1 cellular context compared by ENCODE assay signal in the genomic region with DNA sequence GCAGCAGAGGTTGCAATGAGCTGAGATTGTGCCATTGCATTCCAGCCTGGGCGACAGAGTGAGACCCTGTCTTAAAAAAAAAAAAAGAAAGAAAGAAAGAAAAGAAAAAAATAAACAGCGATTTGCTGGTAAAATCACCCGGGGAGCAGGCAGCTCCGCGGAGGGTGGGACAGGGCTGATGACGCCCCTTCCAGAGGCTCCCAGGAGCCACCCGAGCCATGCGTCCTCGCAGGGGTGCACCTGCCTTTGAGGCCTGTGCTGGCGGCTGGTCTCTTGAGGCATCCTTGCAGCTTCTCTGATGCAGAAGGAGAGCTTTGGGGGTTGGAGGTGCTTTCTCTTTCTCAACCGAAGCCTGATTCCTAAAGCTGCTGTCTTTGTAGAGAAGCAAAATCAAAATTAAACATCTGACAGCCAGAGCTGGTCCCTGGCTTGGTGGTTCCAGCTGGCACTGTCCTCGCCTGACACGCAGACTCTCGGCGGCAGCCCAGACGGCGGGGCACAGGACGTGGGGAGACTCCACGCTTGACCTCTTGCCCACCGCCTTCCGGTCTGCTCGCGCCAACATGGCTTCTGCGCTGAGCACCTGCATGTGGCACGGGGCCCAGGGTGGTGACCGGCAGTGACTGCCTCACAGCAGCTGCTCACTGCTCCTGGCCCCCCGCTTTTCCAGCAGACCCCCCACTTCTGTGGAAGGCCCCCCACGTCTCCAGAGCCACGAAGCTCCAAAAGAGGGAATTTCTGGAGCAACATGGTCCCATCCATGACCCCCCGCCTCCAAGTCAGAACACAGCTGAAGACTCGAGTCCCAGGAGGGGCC.
TF ChIP-seq lines count a peak whose summit lies in the region.

No MANE protein-coding gene starts in this region.

TF ChIP-seq in SK-N-SH treated with all-trans-retinoic acid at 6 μM for 48 hours, 23 proteins besides CTCF, POLR2A, EP300 and RAD21 (continued from another document):
- TF ChIP-seq, protein P1, sequence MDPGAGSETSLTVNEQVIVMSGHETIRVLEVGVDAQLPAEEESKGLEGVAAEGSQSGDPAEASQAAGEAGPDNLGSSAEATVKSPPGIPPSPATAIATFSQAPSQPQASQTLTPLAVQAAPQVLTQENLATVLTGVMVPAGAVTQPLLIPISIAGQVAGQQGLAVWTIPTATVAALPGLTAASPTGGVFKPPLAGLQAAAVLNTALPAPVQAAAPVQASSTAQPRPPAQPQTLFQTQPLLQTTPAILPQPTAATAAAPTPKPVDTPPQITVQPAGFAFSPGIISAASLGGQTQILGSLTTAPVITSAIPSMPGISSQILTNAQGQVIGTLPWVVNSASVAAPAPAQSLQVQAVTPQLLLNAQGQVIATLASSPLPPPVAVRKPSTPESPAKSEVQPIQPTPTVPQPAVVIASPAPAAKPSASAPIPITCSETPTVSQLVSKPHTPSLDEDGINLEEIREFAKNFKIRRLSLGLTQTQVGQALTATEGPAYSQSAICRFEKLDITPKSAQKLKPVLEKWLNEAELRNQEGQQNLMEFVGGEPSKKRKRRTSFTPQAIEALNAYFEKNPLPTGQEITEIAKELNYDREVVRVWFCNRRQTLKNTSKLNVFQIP (CRISPR knock-in tag; IDR thresholded peaks at IDR 0.05; ENCODE audit: borderline replicate concordance, low read depth): no peak
- TF ChIP-seq ZFP3 (CRISPR knock-in tag; IDR thresholded peaks at IDR 0.05) (no peak), ESRRG (CRISPR knock-in tag; IDR thresholded peaks at IDR 0.05) (no peak), ISL1 (CRISPR knock-in tag; IDR thresholded peaks at IDR 0.05) (no peak)
- TF ChIP-seq, protein P2, sequence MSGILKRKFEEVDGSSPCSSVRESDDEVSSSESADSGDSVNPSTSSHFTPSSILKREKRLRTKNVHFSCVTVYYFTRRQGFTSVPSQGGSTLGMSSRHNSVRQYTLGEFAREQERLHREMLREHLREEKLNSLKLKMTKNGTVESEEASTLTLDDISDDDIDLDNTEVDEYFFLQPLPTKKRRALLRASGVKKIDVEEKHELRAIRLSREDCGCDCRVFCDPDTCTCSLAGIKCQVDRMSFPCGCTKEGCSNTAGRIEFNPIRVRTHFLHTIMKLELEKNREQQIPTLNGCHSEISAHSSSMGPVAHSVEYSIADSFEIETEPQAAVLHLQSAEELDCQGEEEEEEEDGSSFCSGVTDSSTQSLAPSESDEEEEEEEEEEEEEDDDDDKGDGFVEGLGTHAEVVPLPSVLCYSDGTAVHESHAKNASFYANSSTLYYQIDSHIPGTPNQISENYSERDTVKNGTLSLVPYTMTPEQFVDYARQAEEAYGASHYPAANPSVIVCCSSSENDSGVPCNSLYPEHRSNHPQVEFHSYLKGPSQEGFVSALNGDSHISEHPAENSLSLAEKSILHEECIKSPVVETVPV (CRISPR knock-in tag; IDR thresholded peaks at IDR 0.05): no peak
